In the genomic region with DNA sequence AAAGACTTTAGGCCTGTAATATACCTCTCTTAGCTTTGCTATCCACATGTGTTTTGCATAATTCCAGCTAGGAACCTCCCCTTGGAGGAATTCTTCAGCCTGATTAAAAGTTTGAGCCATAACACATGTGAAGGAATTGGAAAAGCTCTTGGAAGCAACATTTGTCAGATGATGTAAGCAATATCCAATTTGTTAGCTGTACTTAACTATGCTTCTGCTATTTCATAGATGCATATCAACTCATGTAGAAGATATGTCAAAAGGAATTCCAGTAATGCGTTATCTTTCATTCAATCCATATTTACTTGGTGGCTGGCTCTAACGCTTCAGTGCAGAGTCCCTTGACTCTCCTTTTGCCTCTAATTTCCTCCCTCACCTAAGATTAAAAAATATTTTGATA, we compare ENCODE assay signal across 2 cellular contexts.
A peak's percentile ranks its signal among the peaks of the same experiment; 100 is the strongest.
TF ChIP-seq lines count a peak whose summit lies in the region.

No MANE protein-coding gene starts in this region.

TF ChIP-seq in Ishikawa, 13 proteins besides CTCF, POLR2A, EP300 and RAD21:
- peak; percentile 59 for TF ChIP-seq TEAD4 (IDR thresholded peaks at IDR 0.05)
- TF ChIP-seq, protein P1, sequence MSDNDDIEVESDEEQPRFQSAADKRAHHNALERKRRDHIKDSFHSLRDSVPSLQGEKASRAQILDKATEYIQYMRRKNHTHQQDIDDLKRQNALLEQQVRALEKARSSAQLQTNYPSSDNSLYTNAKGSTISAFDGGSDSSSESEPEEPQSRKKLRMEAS (IDR thresholded peaks at IDR 0.05): no peak
TF ChIP-seq in Ishikawa: peak in this region for 1.

TF ChIP-seq in K562, 482 proteins besides CTCF, POLR2A, EP300 and RAD21:
- TF ChIP-seq HNRNPH1 (optimal IDR thresholded peaks at IDR 0.05; ENCODE audit: low read depth, low read length): no peak
- TF ChIP-seq, protein P2, sequence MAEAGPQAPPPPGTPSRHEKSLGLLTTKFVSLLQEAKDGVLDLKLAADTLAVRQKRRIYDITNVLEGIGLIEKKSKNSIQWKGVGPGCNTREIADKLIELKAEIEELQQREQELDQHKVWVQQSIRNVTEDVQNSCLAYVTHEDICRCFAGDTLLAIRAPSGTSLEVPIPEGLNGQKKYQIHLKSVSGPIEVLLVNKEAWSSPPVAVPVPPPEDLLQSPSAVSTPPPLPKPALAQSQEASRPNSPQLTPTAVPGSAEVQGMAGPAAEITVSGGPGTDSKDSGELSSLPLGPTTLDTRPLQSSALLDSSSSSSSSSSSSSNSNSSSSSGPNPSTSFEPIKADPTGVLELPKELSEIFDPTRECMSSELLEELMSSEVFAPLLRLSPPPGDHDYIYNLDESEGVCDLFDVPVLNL (CRISPR knock-in tag; IDR thresholded peaks at IDR 0.05; ENCODE audit: low read depth): no peak
- no peak for TF ChIP-seq RBM34 (IDR thresholded peaks at IDR 0.05; ENCODE audit: borderline replicate concordance, insufficient read depth, low read length)
- TF ChIP-seq TEAD2 (tag; IDR thresholded peaks at IDR 0.05): peak; percentile 88
- peak; percentile 70; the same call in 1 of the 2 replicates for TF ChIP-seq TEAD4 (IDR thresholded peaks at IDR 0.05; ENCODE audit: low read length)
- no peak for TF ChIP-seq TEAD4 (CRISPR knock-in tag; IDR thresholded peaks at IDR 0.05; ENCODE audit: borderline replicate concordance)
- TF ChIP-seq SMARCE1 (IDR thresholded peaks at IDR 0.05): peak; percentile 26; the same call in 1 of the 2 replicates
- peak in 1 of 2 experiments; percentile 73; a peak in 2 of 4 replicates for TF ChIP-seq TEAD1 (CRISPR knock-in tag; IDR thresholded peaks at IDR 0.05)
- no peak for TF ChIP-seq MTA1 (IDR thresholded peaks at IDR 0.05; ENCODE audit: borderline replicate concordance)
- TF ChIP-seq SUPT5H (IDR thresholded peaks at IDR 0.05): no peak
- peak in 1 of 2 experiments; percentile 51; a peak in 2 of 4 replicates for TF ChIP-seq FOXA3 (CRISPR knock-in tag; conservative IDR thresholded peaks at IDR 0.05 in 1 of 2, IDR thresholded peaks at IDR 0.05 in 1 of 2)
